Comparison of ENCODE assay signal across 8 cellular contexts in genomic region chr5:168947212-168947868, GRCh38.
DNase-seq lines count a peak whose midpoint lies in the region; ATAC-seq, FAIRE-seq and TF ChIP-seq lines count a peak whose summit lies in the region.

No MANE protein-coding gene starts in this region.

- in situ Hi-C loops in ACHN (cut with HindIII; ENCODE audit: low pct_ligation_motif_present, low pct_unique_long_range_greater_than_20kb, low sequenced_read_pairs) (no loop called here), mammary epithelial cell (cut with MboI; ENCODE audit: low sequenced_read_pairs in 2 of 2) (no loop called here)

- H4K20me1 ChIP-seq in mammary epithelial cell (ENCODE audit: insufficient read depth, low read length), result no peaks in the 10 kb centered on the region

- no peak overlapping the region for H3K9ac ChIP-seq in mammary epithelial cell (ENCODE audit: insufficient read depth, low read length)

- H3K4me1 ChIP-seq in mammary epithelial cell (ENCODE audit: insufficient read depth, low read length) (no peaks in the 10 kb centered on the region), left lung (no peaks in the 10 kb centered on the region), suprapubic skin (no peaks in the 10 kb centered on the region)

- H3K27me3 ChIP-seq in mammary epithelial cell (ENCODE audit: insufficient read depth, low read length), result no peaks in the 10 kb centered on the region
- peaks cover 0 to 4% of the 10 kb centered on the region in 2 donors for H3K27me3 ChIP-seq in left lung
- H3K27me3 ChIP-seq in suprapubic skin, result no peaks in the 10 kb centered on the region

- intact Hi-C loops in mammary epithelial cell (cut with micrococcal nuclease) (loop anchor here (1.0 kb wide), 3 partner anchors 250 to 634 kb away; no protein-coding TSS in a partner anchor), left lung (cut with DNase I) (no loop called here), lower leg skin (cut with DNase I; ENCODE audit: low total_unique reads) (no loop called here)

- TF ChIP-seq CTCF in mammary epithelial cell (conservative IDR thresholded peaks at IDR 0.05 in 1 of 2, IDR thresholded peaks at IDR 0.05 in 1 of 2; ENCODE audit: extremely low read depth in 1 of 2, insufficient read depth in 1 of 2, low read depth in 1 of 2, low read length in 2 of 2) (peak; percentile 77 to 78), left lung (IDR thresholded peaks at IDR 0.05) (peak; percentile 45 to 61), suprapubic skin (IDR thresholded peaks at IDR 0.05) (peak; percentile 20 to 63), lower leg skin (IDR thresholded peaks at IDR 0.05) (no peak)

- FAIRE-seq in GM12891 (lab: Jason Lieb, UNC), result no peak

- ATAC-seq in HG03066 (IDR thresholded peaks at IDR 0.05; ENCODE audit: low read depth, unreplicated experiment), result peak; percentile 51
- peak; percentile 81 for ATAC-seq in left lung

- 65% methylated on average over 3 of the region's 5 CpGs for WGBS in mammary epithelial cell (ENCODE audit: low coverage, missing lambda C conversion rate)
- WGBS in suprapubic skin, result 50% methylated on average over 5 of the region's 5 CpGs
- 60 to 64% methylated on average over 5 of the region's 5 CpGs for WGBS in lower leg skin, 2 donors

- H3K27ac ChIP-seq in mammary epithelial cell (ENCODE audit: insufficient read depth, low read depth, low read length) (no peak overlapping the region), left lung (no peak overlapping the region), suprapubic skin (no peak overlapping the region)

- no peak for TF ChIP-seq POLR2A in GM12891 (IDR thresholded peaks at IDR 0.05; ENCODE audit: low read depth, low read length)
- no peak for TF ChIP-seq POLR2A in suprapubic skin (IDR thresholded peaks at IDR 0.05)
- TF ChIP-seq POLR2A in lower leg skin (IDR thresholded peaks at IDR 0.05), result no peak

- dilution Hi-C loops in mammary epithelial cell (cut with HindIII; ENCODE audit: low sequenced_read_pairs), result loop anchor here (5.0 kb wide), 1 partner anchor 80 kb away; no protein-coding TSS in a partner anchor

- CTCF ChIA-PET in mammary epithelial cell (lab: Charles Lee; ENCODE audit: low non-redundant PET), result no interaction called here

- no TSS peak for BruUV-seq in mammary epithelial cell (replicated peaks; lab: Mats Ljungman, UMichigan)

- H3K4me2 ChIP-seq in mammary epithelial cell (ENCODE audit: insufficient read depth, low read depth, low read length), result no peak overlapping the region

- no peaks in the 10 kb centered on the region for H3K36me3 ChIP-seq in mammary epithelial cell (ENCODE audit: insufficient read depth, low read length)
- H3K36me3 ChIP-seq in left lung, result no peaks in the 10 kb centered on the region
- no peaks in the 10 kb centered on the region for H3K36me3 ChIP-seq in suprapubic skin

- H3K4me3 ChIP-seq in mammary epithelial cell (replicated peaks in 1 of 3; ENCODE audit: insufficient read depth in 1 of 3, low read depth in 2 of 3, low read length in 3 of 3) (no peak overlapping the region), left lung (no peak overlapping the region), suprapubic skin (no peak overlapping the region), lower leg skin (ENCODE audit: low read depth, poor library complexity, severe bottlenecking) (no peak overlapping the region)

- no peaks in the 10 kb centered on the region for H3K9me3 ChIP-seq in mammary epithelial cell (replicated peaks; ENCODE audit: insufficient read depth, low read length)
- no peaks in the 10 kb centered on the region for H3K9me3 ChIP-seq in left lung
- H3K9me3 ChIP-seq in suprapubic skin, result no peaks in the 10 kb centered on the region

- H2AFZ ChIP-seq in mammary epithelial cell (ENCODE audit: low read depth, low read length), result no peak overlapping the region

- H3K79me2 ChIP-seq in mammary epithelial cell (ENCODE audit: insufficient read depth, low read length), result no peaks in the 10 kb centered on the region

- no peak for TF ChIP-seq EP300 in suprapubic skin (IDR thresholded peaks at IDR 0.05)

- DNase-seq in ACHN, result peak; percentile 41
- peak; percentile 51 for DNase-seq in GM12891 (ENCODE audit: insufficient read length, low spot score)
- peak; percentile 33 for DNase-seq in RPMI7951 (ENCODE audit: low read depth)
- DNase-seq in mammary epithelial cell, result peak; percentile 24
- DNase-seq in left lung, result no peak
- DNase-seq in suprapubic skin (ENCODE audit: low spot score in 2 of 2), result no peak
- no peak for DNase-seq in lower leg skin (ENCODE audit: low spot score in 2 of 2)

TF ChIP-seq in GM12891, 5 proteins besides CTCF, POLR2A, EP300 and RAD21:
- no peak for TF ChIP-seq POLR2AphosphoS5 (IDR thresholded peaks at IDR 0.05; ENCODE audit: low read depth, low read length)
- no peak for TF ChIP-seq SPI1 (IDR thresholded peaks at IDR 0.05; ENCODE audit: low read depth, low read length)

Comparison
In these comparisons a context has a peak if more than half of its experiments do, and no peak if none do; other contexts are left out.
1. DNase-seq: peak in ACHN (single experiment), GM12891 (single experiment), RPMI7951 (single experiment) and mammary epithelial cell (single experiment); none in left lung (0 of 2), suprapubic skin (0 of 2) and lower leg skin (0 of 2).
2. CTCF ChIP-seq: peak in mammary epithelial cell (2 of 2), left lung (2 of 2) and suprapubic skin (2 of 2); none in lower leg skin (0 of 3).